7 cellular contexts compared by ENCODE assay signal in genomic region chr12:20576528-20576927, GRCh38.
"Had no signal": no experiment of that assay in that cellular context is flagged by ENCODE, and none has a peak within 500 bp of the region (broad histone marks: within the 10 kb centered on the region; RNA-seq: fewer than 3 reads in every experiment).

No MANE protein-coding gene starts in this region.

- H3K27ac ChIP-seq: HL-60 had no signal

- FAIRE-seq: HepG2, HTR-8/SVneo, K562 had no signal

- ATAC-seq: HepG2, K562 had no signal

- H3K4me3 ChIP-seq: K562 had no signal

- DNase-seq: IMR-90, KBM-7, KG1 had no signal
